In the genomic region with DNA sequence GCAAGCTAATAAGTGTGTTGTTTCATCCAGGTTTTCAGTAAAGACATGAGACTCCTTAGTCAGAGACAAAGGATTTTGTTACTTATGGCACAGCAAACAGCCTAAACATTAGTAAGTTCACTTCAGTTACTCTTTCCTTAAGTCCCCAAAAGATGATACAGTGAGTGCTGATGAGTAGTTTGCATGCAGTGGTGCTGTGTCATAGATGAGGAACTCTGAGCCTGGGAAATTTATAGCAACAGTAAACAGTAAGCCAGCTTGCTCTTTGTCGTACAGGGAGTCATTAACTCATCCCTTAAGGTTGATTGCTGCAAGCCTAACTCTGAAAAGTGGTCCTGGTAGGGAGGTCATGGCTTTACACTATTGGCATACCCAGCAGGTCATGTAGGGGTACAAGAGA, we compare ENCODE assay signal across 24 cellular contexts.
DNase-seq lines count a peak whose midpoint lies in the region; ATAC-seq and TF ChIP-seq lines count a peak whose summit lies in the region.
"Had no signal": no experiment of that assay in that cellular context is flagged by ENCODE, and none has a peak within 500 bp of the region (broad histone marks: within the 10 kb centered on the region; RNA-seq: fewer than 3 reads in every experiment).

No MANE protein-coding gene starts in this region.

- H4K20me1 ChIP-seq in Loucy (ENCODE audit: insufficient read depth, low read length, poor library complexity, severe bottlenecking), result no peaks in the 10 kb centered on the region

- CTCF ChIA-PET in CD8-positive, alpha-beta memory T cell (lab: Charles Lee), result no interaction called here

- H3K27ac Mint-ChIP-seq in CD8-positive, alpha-beta memory T cell, result peak overlapping the region in 2 of 8 donors; percentile 39 to 80
- H3K27ac Mint-ChIP-seq in activated naive CD4-positive, alpha-beta T cell treated with anti-CD3 and anti-CD28 coated beads, Interleukin-2, amount 50 U/mL, for 72 hours, result no peak overlapping the region
- H3K27ac Mint-ChIP-seq: B cell; CD8-positive, alpha-beta T cell had no signal

- H3K36me3 Mint-ChIP-seq in CD8-positive, alpha-beta memory T cell, result peaks cover 0 to 3% (median 0%) of the 10 kb centered on the region in 3 donors
- H3K36me3 Mint-ChIP-seq in activated naive CD4-positive, alpha-beta T cell treated with anti-CD3 and anti-CD28 coated beads, Interleukin-2, amount 50 U/mL, for 72 hours, result peaks cover 7 to 9% of the 10 kb centered on the region in 2 donors
- H3K36me3 Mint-ChIP-seq: CD8-positive, alpha-beta T cell had no signal

- H3K36me3 ChIP-seq in Loucy (ENCODE audit: insufficient read depth, low read length), result no peaks in the 10 kb centered on the region
- H3K36me3 ChIP-seq in CD8-positive, alpha-beta memory T cell (ENCODE audit: insufficient read depth, low read length), result no peaks in the 10 kb centered on the region
- H3K36me3 ChIP-seq: HAP-1, MG63 had no signal

- intact Hi-C loops in Right ventricle myocardium superior (cut with DNase I), result no loop called here

- peaks cover 0 to 8% (median 6%) of the 10 kb centered on the region in 5 donors for H3K9me3 Mint-ChIP-seq in CD8-positive, alpha-beta memory T cell
- peaks cover 6 to 7% of the 10 kb centered on the region in 2 donors for H3K9me3 Mint-ChIP-seq in activated naive CD4-positive, alpha-beta T cell treated with anti-CD3 and anti-CD28 coated beads, Interleukin-2, amount 50 U/mL, for 72 hours
- H3K9me3 Mint-ChIP-seq: CD8-positive, alpha-beta T cell had no signal

- H3K27me3 Mint-ChIP-seq in CD8-positive, alpha-beta memory T cell, result peaks cover 0 to 3% of the 10 kb centered on the region in 2 donors

- no peaks in the 10 kb centered on the region for H3K79me2 ChIP-seq in Loucy (ENCODE audit: insufficient read depth, low read length)

- H3K9ac ChIP-seq in Loucy (ENCODE audit: low read depth, low read length, poor library complexity, severe bottlenecking), result no peak overlapping the region

- no peak overlapping the region for H3K27ac ChIP-seq in CD8-positive, alpha-beta memory T cell (ENCODE audit: low read depth, low read length)
- H3K27ac ChIP-seq: C4-2B, SK-N-MC had no signal

- H3F3A ChIP-seq in Loucy (ENCODE audit: low read depth), result no peaks in the 10 kb centered on the region

- no peaks in the 10 kb centered on the region for H3K27me3 ChIP-seq in Loucy (ENCODE audit: insufficient read depth, low read length, poor library complexity, severe bottlenecking)
- H3K27me3 ChIP-seq in CD8-positive, alpha-beta memory T cell (ENCODE audit: insufficient read depth, low read length, poor library complexity, severe bottlenecking), result no peaks in the 10 kb centered on the region
- H3K27me3 ChIP-seq: MG63 had no signal

- no peaks in the 10 kb centered on the region for H3K9me3 ChIP-seq in Loucy (ENCODE audit: insufficient read depth, low read depth, low read length)
- no peaks in the 10 kb centered on the region for H3K9me3 ChIP-seq in CD8-positive, alpha-beta memory T cell (ENCODE audit: low read length)
- H3K9me3 ChIP-seq: HAP-1, MG63 had no signal

- peaks cover 12 to 28% (median 15%) of the 10 kb centered on the region in 3 donors for H3K4me1 Mint-ChIP-seq in CD8-positive, alpha-beta memory T cell
- H3K4me1 Mint-ChIP-seq: B cell had no signal

- H3K4me3 ChIP-seq in Loucy (ENCODE audit: low read length, poor library complexity, severe bottlenecking) (no peak overlapping the region), fibroblast of mammary gland (ENCODE audit: control insufficient read depth, low read depth, low read length) (no peak overlapping the region)
- no peak overlapping the region for H3K4me3 ChIP-seq in CD8-positive, alpha-beta memory T cell (ENCODE audit: low read length)
- H3K4me3 ChIP-seq: HAP-1, MG63, SK-N-MC had no signal

- TF ChIP-seq CTCF in Loucy (conservative IDR thresholded peaks at IDR 0.05; ENCODE audit: low read length) (no peak), fibroblast of mammary gland (conservative IDR thresholded peaks at IDR 0.05; ENCODE audit: control insufficient read depth, insufficient read depth, low read depth, low read length) (no peak)

- DNase-seq in amniotic epithelial cell (ENCODE audit: low read depth) (peak; percentile 26), fibroblast of mammary gland (ENCODE audit: low read depth) (peak; percentile 18), Right ventricle myocardium superior (no peak)
- no peak for DNase-seq in CD8-positive, alpha-beta memory T cell
- DNase-seq in activated naive CD4-positive, alpha-beta T cell treated with anti-CD3 and anti-CD28 coated beads, Interleukin-2, amount 50 U/mL, for 72 hours (ENCODE audit: low spot score in 2 of 2), result no peak
- DNase-seq: CD8-positive, alpha-beta T cell; DMS153; DND-41; GOT3; KBM-7; MG63; NCI-H1105 treated with DMSO at 0.1 percent for 48 hours; NCI-H146; NCI-H1930; NCI-H446 treated with DMSO at 0.1 percent for 48 hours; NCI-H526 treated with DMSO at 0.1 percent for 48 hours; SIG-M5 had no signal

- H3K9me2 ChIP-seq in Loucy (replicated peaks; ENCODE audit: low read depth, low read length), result no peaks in the 10 kb centered on the region

- H3K4me3 Mint-ChIP-seq in CD8-positive, alpha-beta memory T cell, result peak overlapping the region in 1 of 7 donors; percentile 41
- H3K4me3 Mint-ChIP-seq: B cell; CD8-positive, alpha-beta T cell had no signal

- H3K4me2 ChIP-seq in Loucy (ENCODE audit: low read depth, low read length, poor library complexity, severe bottlenecking), result no peak overlapping the region

- ATAC-seq in Right ventricle myocardium superior (ENCODE audit: poor library complexity) (no peak), GM18511 (IDR thresholded peaks at IDR 0.05; ENCODE audit: unreplicated experiment) (no peak)
- ATAC-seq in activated naive CD4-positive, alpha-beta T cell treated with anti-CD3 and anti-CD28 coated beads, Interleukin-2, amount 50 U/mL, for 72 hours, result no peak
- ATAC-seq: CD8-positive, alpha-beta T cell; Panc1 had no signal

- POLR2A ChIA-PET in CD8-positive, alpha-beta memory T cell (lab: Charles Lee), result no interaction called here

- H2AFZ ChIP-seq in Loucy (ENCODE audit: low read length), result 0 out of 2 replicates have a peak overlapping the region, but pooled peaks have one; percentile 14

- H3K4me1 ChIP-seq in Loucy (ENCODE audit: insufficient read depth, low read length, poor library complexity, severe bottlenecking), result peaks cover 17% of the 10 kb centered on the region
- no peaks in the 10 kb centered on the region for H3K4me1 ChIP-seq in CD8-positive, alpha-beta memory T cell (ENCODE audit: insufficient read depth, low read length)
- H3K4me1 ChIP-seq: HAP-1 had no signal

Comparison
In these comparisons a context has a peak if more than half of its experiments do, and no peak if none do; other contexts are left out.
1. DNase-seq: peak in amniotic epithelial cell (single experiment) and fibroblast of mammary gland (single experiment); none in Right ventricle myocardium superior (single experiment), CD8-positive, alpha-beta memory T cell (0 of 5) and activated naive CD4-positive, alpha-beta T cell treated with anti-CD3 and anti-CD28 coated beads, Interleukin-2, amount 50 U/mL, for 72 hours (0 of 2).